Comparison of ENCODE assay signal across 37 cellular contexts in the genomic region with DNA sequence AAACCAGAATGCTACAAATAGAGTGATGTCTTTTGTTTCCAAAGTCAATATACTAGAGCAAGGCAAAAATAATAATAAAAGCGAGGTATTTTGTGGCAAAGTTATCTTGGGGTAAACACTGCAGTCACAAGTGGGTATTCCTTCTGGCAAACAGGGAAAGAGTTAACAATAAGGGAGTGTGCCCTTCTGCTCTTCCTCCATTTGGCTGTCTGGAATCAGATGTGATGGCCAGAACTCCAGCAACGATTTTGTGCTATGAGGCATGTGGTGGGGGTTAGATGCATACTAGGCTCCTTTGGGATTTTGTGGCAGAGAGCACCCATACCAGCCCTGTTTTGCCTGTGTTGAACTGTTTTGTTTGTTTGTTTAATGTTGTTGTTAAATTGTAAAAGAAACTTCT. TPM values are rescaled to one million over a fixed set of nuclear protein-coding genes. Genes with fewer than 3 reads are reported as not detected.
"Had no signal": no experiment of that assay in that cellular context is flagged by ENCODE, and none has a peak within 500 bp of the region (broad histone marks: within the 10 kb centered on the region; RNA-seq: fewer than 3 reads in every experiment).

No MANE protein-coding gene starts in this region.

- H3K27ac ChIP-seq: adrenal gland, body of pancreas, brain microvascular endothelial cell, breast epithelium had no signal

- H3K27me3 Mint-ChIP-seq: activated naive CD8-positive, alpha-beta T cell treated with anti-CD3 and anti-CD28 coated beads for 36 hours had no signal

- FAIRE-seq: astrocyte, TTC549 had no signal

- H3K27me3 ChIP-seq: body of pancreas, brain microvascular endothelial cell had no signal

- H3K4me1 Mint-ChIP-seq: activated CD4-positive, alpha-beta memory T cell treated with anti-CD3 and anti-CD28 coated beads, Interleukin-2, amount 10 ng/mL, durations not matched to agents 7 days and 5 days; activated CD4-positive, alpha-beta T cell treated with anti-CD3 and anti-CD28 coated beads for 36 hours; activated CD4-positive, alpha-beta T cell treated with anti-CD3 and anti-CD28 coated beads, Interleukin-2, amount 10 ng/mL, durations not matched to agents 7 days and 5 days; activated CD8-positive, alpha-beta memory T cell treated with anti-CD3 and anti-CD28 coated beads, Interleukin-2, amount 10 ng/mL, durations not matched to agents 7 days and 5 days; activated T-helper 17 cell treated with anti-CD3 and anti-CD28 coated beads, Interleukin-2, amount 50 U/mL, for 72 hours had no signal

- H3K27ac Mint-ChIP-seq: activated CD4-positive, alpha-beta memory T cell treated with anti-CD3 and anti-CD28 coated beads, Interleukin-2, amount 10 ng/mL, durations not matched to agents 7 days and 5 days; activated CD4-positive, alpha-beta T cell treated with anti-CD3 and anti-CD28 coated beads for 36 hours; activated CD4-positive, alpha-beta T cell treated with anti-CD3 and anti-CD28 coated beads, Interleukin-2, amount 10 ng/mL, durations not matched to agents 7 days and 5 days; activated CD8-positive, alpha-beta memory T cell treated with anti-CD3 and anti-CD28 coated beads, Interleukin-2, amount 10 ng/mL, durations not matched to agents 7 days and 5 days; activated CD8-positive, alpha-beta T cell treated with anti-CD3 and anti-CD28 coated beads, Interleukin-2, amount 10 ng/mL, durations not matched to agents 7 days and 5 days; activated naive CD4-positive, alpha-beta T cell treated with anti-CD3 and anti-CD28 coated beads for 36 hours; activated naive CD4-positive, alpha-beta T cell treated with anti-CD3 and anti-CD28 coated beads, Interleukin-2, amount 50 U/mL, for 72 hours; activated naive CD8-positive, alpha-beta T cell treated with anti-CD3 and anti-CD28 coated beads for 36 hours; activated T-cell treated with anti-CD3 and anti-CD28 coated beads, Interleukin-2, amount 50 U/mL, for 24 hours; activated T-helper 1 cell treated with anti-CD3 and anti-CD28 coated beads, Interleukin-12 subunit alpha, Interleukin-12 subunit beta, Interleukin-2, Interleukin-4 antibody, amounts not matched to agents 30 ng/mL and 10 ng/mL and 1 ng/mL, durations not matched to agents 14 hours and 24 hours and 36 hours; activated T-helper 17 cell treated with anti-CD3 and anti-CD28 coated beads, Interleukin-2, amount 50 U/mL, for 72 hours; T-helper 1 cell treated with Interleukin-12 subunit alpha and Interleukin-12 subunit beta and Interleukin-4 antibody, amounts not matched to agents 30 μg/mL and 1 μg/mL, for 36 hours; T-helper 2 cell treated with Interferon-gamma antibody and Interleukin-4, amounts not matched to agents 5 μg/mL and 100 μg/mL, for 36 hours had no signal

- H3K4me3 Mint-ChIP-seq: activated CD4-positive, alpha-beta memory T cell treated with anti-CD3 and anti-CD28 coated beads, Interleukin-2, amount 10 ng/mL, durations not matched to agents 7 days and 5 days; activated CD4-positive, alpha-beta T cell treated with anti-CD3 and anti-CD28 coated beads for 36 hours; activated CD4-positive, alpha-beta T cell treated with anti-CD3 and anti-CD28 coated beads, Interleukin-2, amount 10 ng/mL, durations not matched to agents 7 days and 5 days; activated CD8-positive, alpha-beta memory T cell treated with anti-CD3 and anti-CD28 coated beads, Interleukin-2, amount 10 ng/mL, durations not matched to agents 7 days and 5 days; activated naive CD4-positive, alpha-beta T cell treated with anti-CD3 and anti-CD28 coated beads for 36 hours; activated T-cell treated with anti-CD3 and anti-CD28 coated beads, Interleukin-2, amount 50 U/mL, for 24 hours; activated T-cell treated with anti-CD3 and anti-CD28 coated beads, Interleukin-2, amount 50 U/mL, for 72 hours; activated T-helper 1 cell treated with anti-CD3 and anti-CD28 coated beads, Interleukin-12 subunit alpha, Interleukin-12 subunit beta, Interleukin-2, Interleukin-4 antibody, amounts not matched to agents 30 ng/mL and 10 ng/mL and 1 ng/mL, durations not matched to agents 14 hours and 24 hours and 36 hours; activated T-helper 17 cell treated with anti-CD3 and anti-CD28 coated beads, Interleukin-2, amount 50 U/mL, for 72 hours; T-helper 1 cell treated with Interleukin-12 subunit alpha and Interleukin-12 subunit beta and Interleukin-4 antibody, amounts not matched to agents 30 μg/mL and 1 μg/mL, for 36 hours; T-helper 2 cell treated with Interferon-gamma antibody and Interleukin-4, amounts not matched to agents 5 μg/mL and 100 μg/mL, for 36 hours had no signal

- H3K36me3 Mint-ChIP-seq: activated CD8-positive, alpha-beta memory T cell treated with anti-CD3 and anti-CD28 coated beads, Interleukin-2, amount 10 ng/mL, durations not matched to agents 7 days and 5 days; activated naive CD4-positive, alpha-beta T cell treated with anti-CD3 and anti-CD28 coated beads, Interleukin-2, amount 50 U/mL, for 72 hours; activated naive CD8-positive, alpha-beta T cell treated with anti-CD3 and anti-CD28 coated beads for 36 hours had no signal

- ATAC-seq: activated CD4-positive, alpha-beta T cell treated with anti-CD3 and anti-CD28 coated beads for 36 hours; activated CD4-positive, CD25-positive, alpha-beta regulatory T cell treated with anti-CD3 and anti-CD28 coated beads, Interleukin-2, amount 50 U/mL, for 24 hours; activated CD8-positive, alpha-beta memory T cell treated with anti-CD3 and anti-CD28 coated beads, Interleukin-2, amount 10 ng/mL, durations not matched to agents 7 days and 5 days; activated CD8-positive, alpha-beta T cell treated with anti-CD3 and anti-CD28 coated beads, Interleukin-2, amount 10 ng/mL, durations not matched to agents 7 days and 5 days; activated naive CD4-positive, alpha-beta T cell treated with anti-CD3 and anti-CD28 coated beads, Interleukin-2, amount 50 U/mL, for 72 hours; activated T-helper 17 cell treated with anti-CD3 and anti-CD28 coated beads, Interleukin-2, amount 50 U/mL, for 72 hours; body of pancreas had no signal

- H3K4me1 ChIP-seq: adrenal gland, body of pancreas, breast epithelium had no signal

- H3K9me3 ChIP-seq: adrenal gland, body of pancreas, breast epithelium had no signal

- H3K36me3 ChIP-seq: adrenal gland, brain microvascular endothelial cell, breast epithelium had no signal

- H3K9me3 Mint-ChIP-seq: activated CD4-positive, alpha-beta memory T cell treated with anti-CD3 and anti-CD28 coated beads, Interleukin-2, amount 10 ng/mL, durations not matched to agents 7 days and 5 days; activated CD4-positive, alpha-beta T cell treated with anti-CD3 and anti-CD28 coated beads, Interleukin-2, amount 10 ng/mL, durations not matched to agents 7 days and 5 days; activated naive CD4-positive, alpha-beta T cell treated with anti-CD3 and anti-CD28 coated beads for 36 hours; activated naive CD4-positive, alpha-beta T cell treated with anti-CD3 and anti-CD28 coated beads, Interleukin-2, amount 50 U/mL, for 72 hours; activated naive CD8-positive, alpha-beta T cell treated with anti-CD3 and anti-CD28 coated beads for 36 hours; activated T-cell treated with anti-CD3 and anti-CD28 coated beads, Interleukin-2, amount 50 U/mL, for 24 hours; activated T-cell treated with anti-CD3 and anti-CD28 coated beads, Interleukin-2, amount 50 U/mL, for 72 hours; activated T-helper 1 cell treated with anti-CD3 and anti-CD28 coated beads, Interleukin-12 subunit alpha, Interleukin-12 subunit beta, Interleukin-2, Interleukin-4 antibody, amounts not matched to agents 30 ng/mL and 10 ng/mL and 1 ng/mL, durations not matched to agents 14 hours and 24 hours and 36 hours; activated T-helper 17 cell treated with anti-CD3 and anti-CD28 coated beads, Interleukin-2, amount 50 U/mL, for 72 hours; T-helper 1 cell treated with Interleukin-12 subunit alpha and Interleukin-12 subunit beta and Interleukin-4 antibody, amounts not matched to agents 30 μg/mL and 1 μg/mL, for 36 hours; T-helper 2 cell treated with Interferon-gamma antibody and Interleukin-4, amounts not matched to agents 5 μg/mL and 100 μg/mL, for 36 hours had no signal

- H3K4me3 ChIP-seq: adrenal gland, body of pancreas, breast epithelium had no signal

- DNase-seq: activated CD4-positive, alpha-beta memory T cell treated with anti-CD3 and anti-CD28 coated beads, Interleukin-2, amount 10 ng/mL, durations not matched to agents 7 days and 5 days; activated CD4-positive, alpha-beta T cell treated with anti-CD3 and anti-CD28 coated beads for 1 hour; activated CD4-positive, alpha-beta T cell treated with anti-CD3 and anti-CD28 coated beads for 36 hours; activated CD4-positive, alpha-beta T cell treated with anti-CD3 and anti-CD28 coated beads for 48 hours; activated CD4-positive, alpha-beta T cell treated with anti-CD3 and anti-CD28 coated beads, Interleukin-2, amount 10 ng/mL, durations not matched to agents 7 days and 5 days; activated CD4-positive, alpha-beta T cell treated with anti-CD3 and anti-CD28 coated beads, Interleukin-2, amount 50 U/mL, for 48 hours; activated CD4-positive, CD25-positive, alpha-beta regulatory T cell; activated CD8-positive, alpha-beta memory T cell treated with anti-CD3 and anti-CD28 coated beads for 24 hours; activated CD8-positive, alpha-beta memory T cell treated with anti-CD3 and anti-CD28 coated beads, Interleukin-2, amount 10 ng/mL, durations not matched to agents 7 days and 5 days; activated CD8-positive, alpha-beta memory T cell treated with anti-CD3 and anti-CD28 coated beads, Interleukin-2, amount 50 U/mL, for 48 hours; activated CD8-positive, alpha-beta T cell treated with anti-CD3 and anti-CD28 coated beads, Interleukin-2, amount 10 ng/mL, durations not matched to agents 7 days and 5 days; activated effector memory CD4-positive, alpha-beta T cell treated with anti-CD3 and anti-CD28 coated beads, Interleukin-2, amount 50 U/mL, for 16 hours; activated gamma-delta T cell treated with Interleukin-2 at 50 U/mL for 16 hours; activated naive CD4-positive, alpha-beta T cell; activated naive CD4-positive, alpha-beta T cell treated with anti-CD3 and anti-CD28 coated beads for 36 hours; activated naive CD4-positive, alpha-beta T cell treated with anti-CD3 and anti-CD28 coated beads, Interleukin-2, amount 50 U/mL, for 16 hours; activated naive CD8-positive, alpha-beta T cell treated with anti-CD3 and anti-CD28 coated beads for 36 hours; activated T-cell treated with anti-CD3 and anti-CD28 coated beads, Interleukin-2, amount 50 U/mL, for 24 hours; activated T-cell treated with anti-CD3 and anti-CD28 coated beads, Interleukin-2, amount 50 U/mL, for 72 hours; amniotic stem cell; aorta; body of pancreas; brain microvascular endothelial cell; central memory CD4-positive, alpha-beta T cell; T-helper 1 cell; T-helper 2 cell; T-helper 9 cell had no signal

RNA-seq across cellular contexts. Expression of a gene that starts 2.4 kb away (rescaled TPM):
- total RNA-seq: activated CD4-positive, alpha-beta memory T cell treated with anti-CD3 and anti-CD28 coated beads, Interleukin-2, amount 10 ng/mL, durations not matched to agents 7 days and 5 days; activated CD4-positive, alpha-beta T cell treated with anti-CD3 and anti-CD28 coated beads for 36 hours; activated CD4-positive, alpha-beta T cell treated with anti-CD3 and anti-CD28 coated beads, Interleukin-2, amount 10 ng/mL, durations not matched to agents 7 days and 5 days; activated CD8-positive, alpha-beta memory T cell treated with anti-CD3 and anti-CD28 coated beads, Interleukin-2, amount 10 ng/mL, durations not matched to agents 7 days and 5 days; activated CD8-positive, alpha-beta T cell treated with anti-CD3 and anti-CD28 coated beads, Interleukin-2, amount 10 ng/mL, durations not matched to agents 7 days and 5 days; activated naive CD4-positive, alpha-beta T cell treated with anti-CD3 and anti-CD28 coated beads for 36 hours; activated naive CD4-positive, alpha-beta T cell treated with anti-CD3 and anti-CD28 coated beads, Interleukin-2, amount 50 U/mL, for 72 hours; activated T-cell treated with anti-CD3 and anti-CD28 coated beads, Interleukin-2, amount 50 U/mL, for 72 hours; activated T-helper 1 cell treated with anti-CD3 and anti-CD28 coated beads, Interleukin-12 subunit alpha, Interleukin-12 subunit beta, Interleukin-2, Interleukin-4 antibody, amounts not matched to agents 30 ng/mL and 10 ng/mL and 1 ng/mL, durations not matched to agents 14 hours and 24 hours and 36 hours; activated T-helper 17 cell treated with anti-CD3 and anti-CD28 coated beads, Interleukin-2, amount 50 U/mL, for 72 hours had no signal
